In genomic region chr10:69949770-69950169, GRCh38 we compare ENCODE assay signal across 25 cellular contexts.
"Had no signal": no experiment of that assay in that cellular context is flagged by ENCODE, and none has a peak within 500 bp of the region (broad histone marks: within the 10 kb centered on the region; RNA-seq: fewer than 3 reads in every experiment).

No MANE protein-coding gene starts in this region.

- H3K9ac ChIP-seq: parathyroid adenoma had no signal

- H3K36me3 ChIP-seq: esophagus muscularis mucosa, gastroesophageal sphincter, heart right ventricle, left lung, prostate gland, right atrium auricular region, sigmoid colon had no signal

- H2AFZ ChIP-seq: parathyroid adenoma had no signal

- H3K27ac Mint-ChIP-seq: naive thymus-derived CD8-positive, alpha-beta T cell; stimulated activated memory B cell treated with anti-CD40 and anti-IgM and Interleukin-4, amounts not matched to agents 10 μg/mL and 1 μg/mL and 100 μg/mL, for 72 hours; type B pancreatic cell had no signal

- H3K9me3 ChIP-seq: esophagus muscularis mucosa, gastroesophageal sphincter, heart right ventricle, left lung, prostate gland, right atrium auricular region, sigmoid colon, testis, tibial artery had no signal

- DNase-seq: dermis blood vessel endothelial cell; effector memory CD4-positive, alpha-beta T cell; foreskin keratinocyte; heart right ventricle; hippocampal formation; left cardiac atrium; left lung; mesendoderm; naive thymus-derived CD8-positive, alpha-beta T cell; sigmoid colon; stimulated activated CD4-positive, alpha-beta T cell treated with anti-CD3 and anti-CD28 coated beads, Interleukin-4, amount 100 ng/mL, for 4 hours; stimulated activated naive CD8-positive, alpha-beta T cell treated with anti-CD3 and anti-CD28 coated beads, Interleukin-15, Interleukin-2, amounts not matched to agents 100 U/mL and 50 U/mL, for 24 hours; substantia nigra; testis had no signal

- H3K4me1 ChIP-seq: esophagus muscularis mucosa, foreskin keratinocyte, gastroesophageal sphincter, left lung, parathyroid adenoma, prostate gland, right atrium auricular region, sigmoid colon, testis, tibial artery had no signal

- H3K27me3 ChIP-seq: esophagus muscularis mucosa, gastroesophageal sphincter, heart right ventricle, right atrium auricular region, sigmoid colon, testis, tibial artery had no signal

- H3K4me1 Mint-ChIP-seq: naive thymus-derived CD8-positive, alpha-beta T cell had no signal

- FAIRE-seq: endothelial cell of umbilical vein, islet of Langerhans had no signal

- H3K9me3 Mint-ChIP-seq: naive thymus-derived CD8-positive, alpha-beta T cell; stimulated activated memory B cell treated with anti-CD40 and anti-IgM and Interleukin-4, amounts not matched to agents 10 μg/mL and 1 μg/mL and 100 μg/mL, for 72 hours; type B pancreatic cell had no signal

- H3K4me3 ChIP-seq: coronary artery, esophagus muscularis mucosa, gastroesophageal sphincter, heart right ventricle, left lung, prostate gland, right atrium auricular region, sigmoid colon, testis, tibial artery had no signal

- H3K27ac ChIP-seq: coronary artery, esophagus muscularis mucosa, foreskin keratinocyte, gastroesophageal sphincter, heart right ventricle, left lung, parathyroid adenoma, prostate gland, right atrium auricular region, sigmoid colon, testis, tibial artery had no signal

- H3K36me3 Mint-ChIP-seq: naive thymus-derived CD8-positive, alpha-beta T cell; stimulated activated memory B cell treated with anti-CD40 and anti-IgM and Interleukin-4, amounts not matched to agents 10 μg/mL and 1 μg/mL and 100 μg/mL, for 72 hours had no signal

- H3K4me3 Mint-ChIP-seq: naive thymus-derived CD8-positive, alpha-beta T cell; stimulated activated memory B cell treated with anti-CD40 and anti-IgM and Interleukin-4, amounts not matched to agents 10 μg/mL and 1 μg/mL and 100 μg/mL, for 72 hours; type B pancreatic cell had no signal
